ENCODE assay signal across 23 cellular contexts in the genomic region with DNA sequence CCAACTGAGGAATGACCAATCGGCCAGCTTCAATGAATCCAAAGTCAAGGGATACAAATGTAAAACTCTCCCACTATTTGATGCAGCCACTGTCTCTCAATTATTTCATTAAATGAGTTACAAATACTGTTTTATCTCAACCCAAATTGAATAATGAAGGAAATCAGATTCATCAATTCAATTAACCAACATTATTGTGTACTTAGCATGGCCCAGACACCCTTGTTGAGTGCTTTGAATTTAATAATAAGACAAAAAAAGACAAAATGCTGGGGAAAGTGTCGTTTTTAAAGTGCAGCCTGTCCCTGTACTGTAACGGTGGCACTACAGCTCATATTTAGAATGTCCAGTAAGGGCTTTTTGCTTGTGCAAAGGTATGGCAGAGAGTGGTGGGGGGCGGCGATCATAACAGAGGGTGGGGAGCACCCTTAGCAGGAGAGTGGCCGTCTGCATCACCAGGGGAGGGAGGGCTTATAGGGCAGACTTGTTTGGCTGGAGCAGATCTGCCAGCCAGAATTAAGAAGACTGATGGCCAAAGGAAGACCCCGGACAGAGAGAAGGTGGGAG.
"Had no signal": no experiment of that assay in that cellular context is flagged by ENCODE, and none has a peak within 500 bp of the region (broad histone marks: within the 10 kb centered on the region; RNA-seq: fewer than 3 reads in every experiment).

No MANE protein-coding gene starts in this region.

- FAIRE-seq: colon, endometrium, frontal cortex, kidney had no signal

- ATAC-seq: effector memory CD8-positive, alpha-beta T cell; foreskin keratinocyte; gastroesophageal sphincter; left colon; left lung; lower lobe of right lung; naive thymus-derived CD4-positive, alpha-beta T cell had no signal

- H3K9me3 ChIP-seq: esophagus muscularis mucosa, gastroesophageal sphincter, heart left ventricle, left lung, lower lobe of right lung had no signal

- H3K4me1 ChIP-seq: foreskin keratinocyte, gastroesophageal sphincter, heart left ventricle, left lung, lower lobe of right lung had no signal

- H3K36me3 ChIP-seq: esophagus muscularis mucosa, gastroesophageal sphincter, heart left ventricle, left lung, lower lobe of right lung had no signal

- H3K27ac ChIP-seq: epithelial cell of prostate, esophagus muscularis mucosa, foreskin keratinocyte, gastroesophageal sphincter, heart left ventricle, hepatocyte, left lung, lower lobe of right lung had no signal

- H3K4me3 ChIP-seq: esophagus muscularis mucosa, gastroesophageal sphincter, heart left ventricle, hepatocyte, left lung, lower lobe of right lung had no signal

- DNase-seq: cortex of kidney; effector CD8-positive, alpha-beta T cell; effector memory CD8-positive, alpha-beta T cell; endodermal cell; foreskin keratinocyte; hypothalamus; immature natural killer cell; islet precursor cell; kidney; kidney glomerular epithelial cell; left colon; left lung; lower lobe of right lung; midbrain; naive thymus-derived CD4-positive, alpha-beta T cell had no signal

- H3K27me3 ChIP-seq: esophagus muscularis mucosa, gastroesophageal sphincter, heart left ventricle, hepatocyte had no signal
